Comparison of ENCODE assay signal across 3 cellular contexts in genomic region chr3:141338881-141339280, GRCh38.
A peak's percentile ranks its signal among the peaks of the same experiment; 100 is the strongest.
TF ChIP-seq lines count a peak whose summit lies in the region.

No MANE protein-coding gene starts in this region.

TF ChIP-seq in IMR-90, 13 proteins besides CTCF, POLR2A, EP300 and RAD21:
- TF ChIP-seq MAFK (IDR thresholded peaks at IDR 0.05; ENCODE audit: low read depth, low read length) (no peak), RFX5 (IDR thresholded peaks at IDR 0.05; ENCODE audit: low read depth, low read length) (no peak), CEBPB (IDR thresholded peaks at IDR 0.05; ENCODE audit: low read depth, low read length) (no peak), FOS (IDR thresholded peaks at IDR 0.05; ENCODE audit: low read depth, low read length) (no peak), MXI1 (IDR thresholded peaks at IDR 0.05; ENCODE audit: borderline replicate concordance, low read depth, low read length) (no peak), MAZ (IDR thresholded peaks at IDR 0.05; ENCODE audit: borderline replicate concordance, low read depth, low read length) (no peak), SMC3 (IDR thresholded peaks at IDR 0.05; ENCODE audit: low read depth, low read length) (no peak), RCOR1 (IDR thresholded peaks at IDR 0.05; ENCODE audit: insufficient replicate concordance, low read length) (no peak), CHD1 (IDR thresholded peaks at IDR 0.05; ENCODE audit: low read depth, low read length) (no peak), USF2 (IDR thresholded peaks at IDR 0.05; ENCODE audit: low read depth, low read length) (no peak), BHLHE40 (IDR thresholded peaks at IDR 0.05; ENCODE audit: low read depth, low read length) (no peak), NFE2L2 (IDR thresholded peaks at IDR 0.05; ENCODE audit: low read depth, low read length) (no peak)
- TF ChIP-seq, protein P1, sequence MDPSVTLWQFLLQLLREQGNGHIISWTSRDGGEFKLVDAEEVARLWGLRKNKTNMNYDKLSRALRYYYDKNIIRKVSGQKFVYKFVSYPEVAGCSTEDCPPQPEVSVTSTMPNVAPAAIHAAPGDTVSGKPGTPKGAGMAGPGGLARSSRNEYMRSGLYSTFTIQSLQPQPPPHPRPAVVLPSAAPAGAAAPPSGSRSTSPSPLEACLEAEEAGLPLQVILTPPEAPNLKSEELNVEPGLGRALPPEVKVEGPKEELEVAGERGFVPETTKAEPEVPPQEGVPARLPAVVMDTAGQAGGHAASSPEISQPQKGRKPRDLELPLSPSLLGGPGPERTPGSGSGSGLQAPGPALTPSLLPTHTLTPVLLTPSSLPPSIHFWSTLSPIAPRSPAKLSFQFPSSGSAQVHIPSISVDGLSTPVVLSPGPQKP (IDR thresholded peaks at IDR 0.05; ENCODE audit: borderline replicate concordance, low read depth, low read length) = no peak
TF ChIP-seq in IMR-90: peak in this region for 0.

TF ChIP-seq in K562, 482 proteins besides CTCF, POLR2A, EP300 and RAD21:
- TF ChIP-seq SIX5 (IDR thresholded peaks at IDR 0.05; ENCODE audit: borderline replicate concordance in 1 of 2, insufficient read depth in 1 of 2, low read depth in 1 of 2, low read length in 2 of 2) (no peak), NFE2 (IDR thresholded peaks at IDR 0.05; ENCODE audit: low read depth) (no peak), RBM14 (IDR thresholded peaks at IDR 0.05; ENCODE audit: borderline replicate concordance, insufficient read depth, low read depth, low read length) (no peak), PRMT5 (CRISPR knock-in tag; IDR thresholded peaks at IDR 0.05) (no peak), ZNF57 (CRISPR knock-in tag; IDR thresholded peaks at IDR 0.05) (no peak), TRIM28 (IDR thresholded peaks at IDR 0.05) (no peak), ZNF316 (IDR thresholded peaks at IDR 0.05) (peak; percentile 57), NBN (IDR thresholded peaks at IDR 0.05; ENCODE audit: low read depth) (no peak), ZC3H8 (IDR thresholded peaks at IDR 0.05) (no peak), RHOXF2B (CRISPR knock-in tag; conservative IDR thresholded peaks at IDR 0.05) (no peak), C11orf30 (IDR thresholded peaks at IDR 0.05; ENCODE audit: low read depth) (0 out of 2 replicates have a peak, but pooled peaks have one; percentile 20), ZFPM2 (CRISPR knock-in tag; IDR thresholded peaks at IDR 0.05) (no peak), MAZ (CRISPR knock-in tag; conservative IDR thresholded peaks at IDR 0.05 in 1 of 2, IDR thresholded peaks at IDR 0.05 in 1 of 2) (no peak), RB1 (IDR thresholded peaks at IDR 0.05; ENCODE audit: low read depth) (no peak)

TF ChIP-seq in liver, 16 proteins besides CTCF, POLR2A, EP300 and RAD21:
- TF ChIP-seq RXRA (IDR thresholded peaks at IDR 0.05) (peak in 1 of 2 donors; percentile 44), HNF4A (conservative IDR thresholded peaks at IDR 0.05) (peak; percentile 39 to 49), SP1 (IDR thresholded peaks at IDR 0.05) (peak; percentile 23)
- TF ChIP-seq, protein P2, sequence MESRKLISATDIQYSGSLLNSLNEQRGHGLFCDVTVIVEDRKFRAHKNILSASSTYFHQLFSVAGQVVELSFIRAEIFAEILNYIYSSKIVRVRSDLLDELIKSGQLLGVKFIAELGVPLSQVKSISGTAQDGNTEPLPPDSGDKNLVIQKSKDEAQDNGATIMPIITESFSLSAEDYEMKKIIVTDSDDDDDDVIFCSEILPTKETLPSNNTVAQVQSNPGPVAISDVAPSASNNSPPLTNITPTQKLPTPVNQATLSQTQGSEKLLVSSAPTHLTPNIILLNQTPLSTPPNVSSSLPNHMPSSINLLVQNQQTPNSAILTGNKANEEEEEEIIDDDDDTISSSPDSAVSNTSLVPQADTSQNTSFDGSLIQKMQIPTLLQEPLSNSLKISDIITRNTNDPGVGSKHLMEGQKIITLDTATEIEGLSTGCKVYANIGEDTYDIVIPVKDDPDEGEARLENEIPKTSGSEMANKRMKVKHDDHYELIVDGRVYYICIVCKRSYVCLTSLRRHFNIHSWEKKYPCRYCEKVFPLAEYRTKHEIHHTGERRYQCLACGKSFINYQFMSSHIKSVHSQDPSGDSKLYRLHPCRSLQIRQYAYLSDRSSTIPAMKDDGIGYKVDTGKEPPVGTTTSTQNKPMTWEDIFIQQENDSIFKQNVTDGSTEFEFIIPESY (IDR thresholded peaks at IDR 0.05) = no peak
TF ChIP-seq in liver: peak in this region for 3.
